Comparison of ENCODE assay signal across 1 cellular context in genomic region chr6:26327450-26328264, GRCh38.
TF ChIP-seq lines count a peak whose summit lies in the region.

No MANE protein-coding gene starts in this region.

TF ChIP-seq in K562, 482 proteins besides CTCF, POLR2A, EP300 and RAD21 (continued from another document and continues in another):
- peak; percentile 29 to 67; a peak in 3 of 4 replicates for TF ChIP-seq FOXK2 (conservative IDR thresholded peaks at IDR 0.05 in 1 of 2, IDR thresholded peaks at IDR 0.05 in 1 of 2; ENCODE audit: low read depth in 2 of 2)
- no peak for TF ChIP-seq BHLHE40 (IDR thresholded peaks at IDR 0.05; ENCODE audit: low read length)
- TF ChIP-seq RBM22 (IDR thresholded peaks at IDR 0.05; ENCODE audit: low read depth, low read length, poor library complexity, severe bottlenecking): no peak
- TF ChIP-seq NR3C1 (CRISPR knock-in tag; IDR thresholded peaks at IDR 0.05): no peak
- no peak for TF ChIP-seq HNRNPLL (IDR thresholded peaks at IDR 0.05; ENCODE audit: low read depth, low read length, poor library complexity, severe bottlenecking)
- TF ChIP-seq TSC22D4 (tag; IDR thresholded peaks at IDR 0.05): no peak
- no peak for TF ChIP-seq SMARCE1 (IDR thresholded peaks at IDR 0.05)
- peak; percentile 76; the same call in 1 of the 2 replicates for TF ChIP-seq ZNF12 (CRISPR knock-in tag; IDR thresholded peaks at IDR 0.05)
- TF ChIP-seq ZNF408 (CRISPR knock-in tag; IDR thresholded peaks at IDR 0.05; ENCODE audit: low read depth): no peak
- TF ChIP-seq ARHGAP35 (IDR thresholded peaks at IDR 0.05; ENCODE audit: partially characterized antibody): no peak
- no peak for TF ChIP-seq MTF1 (CRISPR knock-in tag; IDR thresholded peaks at IDR 0.05; ENCODE audit: borderline replicate concordance)
- no peak for TF ChIP-seq CEBPZ (IDR thresholded peaks at IDR 0.05; ENCODE audit: borderline replicate concordance, low read depth, low read length)
- TF ChIP-seq ZNF274 (IDR thresholded peaks at IDR 0.05; ENCODE audit: borderline replicate concordance, low read depth, low read length): peak; percentile 68
- TF ChIP-seq RBM25 (IDR thresholded peaks at IDR 0.05; ENCODE audit: low read depth, low read length, severe bottlenecking): no peak
- TF ChIP-seq PATZ1 (CRISPR knock-in tag; IDR thresholded peaks at IDR 0.05; ENCODE audit: borderline replicate concordance): 0 out of 2 replicates have a peak, but pooled peaks have one; percentile 51
- no peak for TF ChIP-seq TGIF2 (CRISPR knock-in tag; IDR thresholded peaks at IDR 0.05)
- TF ChIP-seq RUNX1 (IDR thresholded peaks at IDR 0.05; ENCODE audit: low read depth): no peak
- peak; percentile 33 for TF ChIP-seq FOS (IDR thresholded peaks at IDR 0.05; ENCODE audit: extremely low read depth, insufficient read length)
- no peak for TF ChIP-seq ZNF280B (CRISPR knock-in tag; IDR thresholded peaks at IDR 0.05)
- no peak for TF ChIP-seq ZNF395 (CRISPR knock-in tag; IDR thresholded peaks at IDR 0.05)
- no peak for TF ChIP-seq SUPT5H (IDR thresholded peaks at IDR 0.05)
- no peak for TF ChIP-seq SMARCA5 (IDR thresholded peaks at IDR 0.05)
- TF ChIP-seq POLR2AphosphoS5 (IDR thresholded peaks at IDR 0.05; ENCODE audit: control insufficient read depth, insufficient read depth, low read depth, low read length): no peak
- peak; percentile 15; the same call in 1 of the 2 replicates for TF ChIP-seq PYGO2 (tag; IDR thresholded peaks at IDR 0.05)
- no peak for TF ChIP-seq ZNF785 (CRISPR knock-in tag; IDR thresholded peaks at IDR 0.05)
- no peak; the same call in 1 of the 2 replicates for TF ChIP-seq ZNF644 (tag; IDR thresholded peaks at IDR 0.05; ENCODE audit: low read depth)
- no peak for TF ChIP-seq ZNF197 (CRISPR knock-in tag; IDR thresholded peaks at IDR 0.05; ENCODE audit: low read depth)
- no peak; the same call in 1 of the 2 replicates for TF ChIP-seq CREB5 (CRISPR knock-in tag; IDR thresholded peaks at IDR 0.05)
- TF ChIP-seq ZBTB34 (CRISPR knock-in tag; IDR thresholded peaks at IDR 0.05): no peak
- TF ChIP-seq ELF1 (tag; IDR thresholded peaks at IDR 0.05): peak; percentile 65
- TF ChIP-seq E4F1 (CRISPR knock-in tag; IDR thresholded peaks at IDR 0.05; ENCODE audit: borderline replicate concordance): 0 out of 2 replicates have a peak, but pooled peaks have one; percentile 6
- no peak for TF ChIP-seq USF2 (CRISPR knock-in tag; IDR thresholded peaks at IDR 0.05)
- no peak for TF ChIP-seq ZNF224 (CRISPR knock-in tag; IDR thresholded peaks at IDR 0.05)
- TF ChIP-seq GTF2A2 (tag; IDR thresholded peaks at IDR 0.05): no peak
- TF ChIP-seq ETV6 (IDR thresholded peaks at IDR 0.05; ENCODE audit: borderline replicate concordance in 1 of 2, low read depth in 2 of 2, low read length in 1 of 2): 0 out of 4 replicates have a peak, but pooled peaks of 1 of the 2 experiments have one; percentile 56
- peak; percentile 78; the same call in 1 of the 2 replicates for TF ChIP-seq ETV6 (CRISPR knock-in tag; IDR thresholded peaks at IDR 0.05; ENCODE audit: borderline replicate concordance)
- no peak for TF ChIP-seq DMBX1 (CRISPR knock-in tag; IDR thresholded peaks at IDR 0.05; ENCODE audit: borderline replicate concordance)
- TF ChIP-seq STAT5A (IDR thresholded peaks at IDR 0.05; ENCODE audit: borderline replicate concordance, low read length): peak; percentile 57; the same call in 1 of the 2 replicates
- TF ChIP-seq CTCFL (IDR thresholded peaks at IDR 0.05; ENCODE audit: borderline replicate concordance, insufficient read depth, low read depth, low read length, poor library complexity, severe bottlenecking): no peak
- 0 out of 2 replicates have a peak, but pooled peaks have one; percentile 11 for TF ChIP-seq GABPA (tag; conservative IDR thresholded peaks at IDR 0.05; ENCODE audit: low read depth)
- TF ChIP-seq PTRF (tag; IDR thresholded peaks at IDR 0.05): no peak
- 0 out of 2 replicates have a peak, but pooled peaks have one; percentile 42 for TF ChIP-seq NR2F6 (CRISPR knock-in tag; IDR thresholded peaks at IDR 0.05)
- peak; percentile 49 for TF ChIP-seq PHF20 (IDR thresholded peaks at IDR 0.05; ENCODE audit: partially characterized antibody)
- TF ChIP-seq ZEB2 (IDR thresholded peaks at IDR 0.05): peak; percentile 73
- no peak for TF ChIP-seq POU5F1 (IDR thresholded peaks at IDR 0.05; ENCODE audit: borderline replicate concordance, low read depth, low read length, partially characterized antibody)
- no peak for TF ChIP-seq ZNF165 (CRISPR knock-in tag; IDR thresholded peaks at IDR 0.05; ENCODE audit: borderline replicate concordance)
- no peak for TF ChIP-seq ZNF655 (CRISPR knock-in tag; IDR thresholded peaks at IDR 0.05)
- no peak; the same call in 1 of the 2 replicates for TF ChIP-seq TRIM28 (IDR thresholded peaks at IDR 0.05)
